Comparison of ENCODE assay signal across 1 cellular context in the genomic region with DNA sequence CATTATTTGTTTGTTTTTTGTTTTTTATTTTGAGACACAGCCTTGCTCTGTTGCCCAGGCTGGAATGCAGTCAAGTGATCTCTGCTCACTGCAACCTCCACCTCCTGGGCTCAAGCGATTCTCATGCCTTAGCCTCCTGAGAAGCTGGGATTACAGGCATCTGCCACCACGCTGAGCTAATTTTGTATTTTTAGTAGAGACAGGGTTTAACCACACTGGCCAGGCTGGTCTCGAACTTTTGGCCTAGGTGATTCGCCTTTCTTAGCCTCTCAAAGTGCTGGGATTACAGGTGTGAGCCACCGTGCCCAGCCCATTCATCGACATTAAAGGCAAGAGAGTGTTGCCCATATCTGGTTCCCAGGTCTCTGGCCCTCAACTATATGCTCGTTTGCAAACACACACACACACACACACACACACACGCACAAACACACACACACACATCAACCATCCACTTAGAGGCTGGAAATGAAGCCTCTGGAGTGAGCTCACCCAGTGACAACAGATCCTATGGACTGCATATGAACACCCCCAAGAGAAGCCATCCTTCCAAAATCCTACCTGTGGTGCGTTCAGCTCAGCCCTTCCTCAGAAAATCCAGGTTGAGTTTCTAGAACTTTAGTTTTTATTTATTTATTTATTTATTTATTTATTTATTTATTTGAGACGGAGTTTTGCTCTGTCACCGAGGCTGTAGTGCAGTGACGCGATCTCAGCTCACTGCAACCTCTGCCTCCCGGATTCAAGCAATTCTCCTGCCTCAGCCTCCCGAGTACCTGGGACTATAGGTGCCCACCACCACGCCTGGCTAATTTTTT.
TF ChIP-seq lines count a peak whose summit lies in the region.

No MANE protein-coding gene starts in this region.

TF ChIP-seq in HEK293, 187 proteins besides CTCF, POLR2A, EP300 and RAD21 (continued from another document):
- TF ChIP-seq ZNF777 (tag by site-specific recombination; IDR thresholded peaks at IDR 0.05; ENCODE audit: borderline replicate concordance): no peak
- TF ChIP-seq ZNF184 (tag by site-specific recombination; IDR thresholded peaks at IDR 0.05): no peak
- TF ChIP-seq ZBTB20 (tag by site-specific recombination; IDR thresholded peaks at IDR 0.05): no peak
- TF ChIP-seq, protein P1, sequence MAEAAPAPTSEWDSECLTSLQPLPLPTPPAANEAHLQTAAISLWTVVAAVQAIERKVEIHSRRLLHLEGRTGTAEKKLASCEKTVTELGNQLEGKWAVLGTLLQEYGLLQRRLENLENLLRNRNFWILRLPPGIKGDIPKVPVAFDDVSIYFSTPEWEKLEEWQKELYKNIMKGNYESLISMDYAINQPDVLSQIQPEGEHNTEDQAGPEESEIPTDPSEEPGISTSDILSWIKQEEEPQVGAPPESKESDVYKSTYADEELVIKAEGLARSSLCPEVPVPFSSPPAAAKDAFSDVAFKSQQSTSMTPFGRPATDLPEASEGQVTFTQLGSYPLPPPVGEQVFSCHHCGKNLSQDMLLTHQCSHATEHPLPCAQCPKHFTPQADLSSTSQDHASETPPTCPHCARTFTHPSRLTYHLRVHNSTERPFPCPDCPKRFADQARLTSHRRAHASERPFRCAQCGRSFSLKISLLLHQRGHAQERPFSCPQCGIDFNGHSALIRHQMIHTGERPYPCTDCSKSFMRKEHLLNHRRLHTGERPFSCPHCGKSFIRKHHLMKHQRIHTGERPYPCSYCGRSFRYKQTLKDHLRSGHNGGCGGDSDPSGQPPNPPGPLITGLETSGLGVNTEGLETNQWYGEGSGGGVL (tag by site-specific recombination; IDR thresholded peaks at IDR 0.05): no peak
- no peak for TF ChIP-seq ZNF701 (tag by site-specific recombination; IDR thresholded peaks at IDR 0.05)
- TF ChIP-seq ZNF473 (tag by site-specific recombination; IDR thresholded peaks at IDR 0.05): no peak
- peak; percentile 62 for TF ChIP-seq ZNF433 (tag by site-specific recombination; IDR thresholded peaks at IDR 0.05; ENCODE audit: low read depth)
- TF ChIP-seq GLI2 (tag by site-specific recombination; IDR thresholded peaks at IDR 0.05; ENCODE audit: borderline replicate concordance, low read depth): no peak
- TF ChIP-seq ZBTB8A (tag by site-specific recombination; IDR thresholded peaks at IDR 0.05): peak; percentile 64; the same call in 1 of the 2 replicates
- peak; percentile 40; the same call in 1 of the 2 replicates for TF ChIP-seq ZNF202 (tag by site-specific recombination; IDR thresholded peaks at IDR 0.05; ENCODE audit: borderline replicate concordance)
- TF ChIP-seq, protein P2, sequence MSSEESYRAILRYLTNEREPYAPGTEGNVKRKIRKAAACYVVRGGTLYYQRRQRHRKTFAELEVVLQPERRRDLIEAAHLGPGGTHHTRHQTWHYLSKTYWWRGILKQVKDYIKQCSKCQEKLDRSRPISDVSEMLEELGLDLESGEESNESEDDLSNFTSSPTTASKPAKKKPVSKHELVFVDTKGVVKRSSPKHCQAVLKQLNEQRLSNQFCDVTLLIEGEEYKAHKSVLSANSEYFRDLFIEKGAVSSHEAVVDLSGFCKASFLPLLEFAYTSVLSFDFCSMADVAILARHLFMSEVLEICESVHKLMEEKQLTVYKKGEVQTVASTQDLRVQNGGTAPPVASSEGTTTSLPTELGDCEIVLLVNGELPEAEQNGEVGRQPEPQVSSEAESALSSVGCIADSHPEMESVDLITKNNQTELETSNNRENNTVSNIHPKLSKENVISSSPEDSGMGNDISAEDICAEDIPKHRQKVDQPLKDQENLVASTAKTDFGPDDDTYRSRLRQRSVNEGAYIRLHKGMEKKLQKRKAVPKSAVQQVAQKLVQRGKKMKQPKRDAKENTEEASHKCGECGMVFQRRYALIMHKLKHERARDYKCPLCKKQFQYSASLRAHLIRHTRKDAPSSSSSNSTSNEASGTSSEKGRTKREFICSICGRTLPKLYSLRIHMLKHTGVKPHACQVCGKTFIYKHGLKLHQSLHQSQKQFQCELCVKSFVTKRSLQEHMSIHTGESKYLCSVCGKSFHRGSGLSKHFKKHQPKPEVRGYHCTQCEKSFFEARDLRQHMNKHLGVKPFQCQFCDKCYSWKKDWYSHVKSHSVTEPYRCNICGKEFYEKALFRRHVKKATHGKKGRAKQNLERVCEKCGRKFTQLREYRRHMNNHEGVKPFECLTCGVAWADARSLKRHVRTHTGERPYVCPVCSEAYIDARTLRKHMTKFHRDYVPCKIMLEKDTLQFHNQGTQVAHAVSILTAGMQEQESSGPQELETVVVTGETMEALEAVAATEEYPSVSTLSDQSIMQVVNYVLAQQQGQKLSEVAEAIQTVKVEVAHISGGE (tag by site-specific recombination; conservative IDR thresholded peaks at IDR 0.05; ENCODE audit: low read depth): peak; percentile 65
- 0 out of 2 replicates have a peak, but pooled peaks have one; percentile 9 for TF ChIP-seq ZNF514 (tag by site-specific recombination; IDR thresholded peaks at IDR 0.05)
- TF ChIP-seq ZNF677 (tag by site-specific recombination; IDR thresholded peaks at IDR 0.05): no peak
- no peak for TF ChIP-seq ZBTB17 (tag by site-specific recombination; IDR thresholded peaks at IDR 0.05)
- TF ChIP-seq ZNF140 (tag by site-specific recombination; IDR thresholded peaks at IDR 0.05): peak; percentile 76
- TF ChIP-seq ZNF629 (tag by site-specific recombination; IDR thresholded peaks at IDR 0.05): peak; percentile 57
- no peak for TF ChIP-seq ZNF138 (tag by site-specific recombination; IDR thresholded peaks at IDR 0.05; ENCODE audit: borderline replicate concordance)
- TF ChIP-seq INSM2 (tag by site-specific recombination; IDR thresholded peaks at IDR 0.05): no peak; the same call in 1 of the 2 replicates
- TF ChIP-seq ZNF10 (tag by site-specific recombination; IDR thresholded peaks at IDR 0.05): no peak
- TF ChIP-seq TRIM28 (IDR thresholded peaks at IDR 0.05; ENCODE audit: borderline replicate concordance, low read length): no peak
- TF ChIP-seq ZNF560 (tag by site-specific recombination; IDR thresholded peaks at IDR 0.05; ENCODE audit: borderline replicate concordance): 0 out of 2 replicates have a peak, but pooled peaks have one; percentile 28
- 0 out of 2 replicates have a peak, but pooled peaks have one; percentile 14 for TF ChIP-seq MYNN (tag by site-specific recombination; IDR thresholded peaks at IDR 0.05; ENCODE audit: borderline replicate concordance)
- TF ChIP-seq ZNF280D (tag by site-specific recombination; IDR thresholded peaks at IDR 0.05): no peak
- TF ChIP-seq ZNF394 (tag by site-specific recombination; IDR thresholded peaks at IDR 0.05; ENCODE audit: borderline replicate concordance): peak; percentile 94
- TF ChIP-seq, protein P3, sequence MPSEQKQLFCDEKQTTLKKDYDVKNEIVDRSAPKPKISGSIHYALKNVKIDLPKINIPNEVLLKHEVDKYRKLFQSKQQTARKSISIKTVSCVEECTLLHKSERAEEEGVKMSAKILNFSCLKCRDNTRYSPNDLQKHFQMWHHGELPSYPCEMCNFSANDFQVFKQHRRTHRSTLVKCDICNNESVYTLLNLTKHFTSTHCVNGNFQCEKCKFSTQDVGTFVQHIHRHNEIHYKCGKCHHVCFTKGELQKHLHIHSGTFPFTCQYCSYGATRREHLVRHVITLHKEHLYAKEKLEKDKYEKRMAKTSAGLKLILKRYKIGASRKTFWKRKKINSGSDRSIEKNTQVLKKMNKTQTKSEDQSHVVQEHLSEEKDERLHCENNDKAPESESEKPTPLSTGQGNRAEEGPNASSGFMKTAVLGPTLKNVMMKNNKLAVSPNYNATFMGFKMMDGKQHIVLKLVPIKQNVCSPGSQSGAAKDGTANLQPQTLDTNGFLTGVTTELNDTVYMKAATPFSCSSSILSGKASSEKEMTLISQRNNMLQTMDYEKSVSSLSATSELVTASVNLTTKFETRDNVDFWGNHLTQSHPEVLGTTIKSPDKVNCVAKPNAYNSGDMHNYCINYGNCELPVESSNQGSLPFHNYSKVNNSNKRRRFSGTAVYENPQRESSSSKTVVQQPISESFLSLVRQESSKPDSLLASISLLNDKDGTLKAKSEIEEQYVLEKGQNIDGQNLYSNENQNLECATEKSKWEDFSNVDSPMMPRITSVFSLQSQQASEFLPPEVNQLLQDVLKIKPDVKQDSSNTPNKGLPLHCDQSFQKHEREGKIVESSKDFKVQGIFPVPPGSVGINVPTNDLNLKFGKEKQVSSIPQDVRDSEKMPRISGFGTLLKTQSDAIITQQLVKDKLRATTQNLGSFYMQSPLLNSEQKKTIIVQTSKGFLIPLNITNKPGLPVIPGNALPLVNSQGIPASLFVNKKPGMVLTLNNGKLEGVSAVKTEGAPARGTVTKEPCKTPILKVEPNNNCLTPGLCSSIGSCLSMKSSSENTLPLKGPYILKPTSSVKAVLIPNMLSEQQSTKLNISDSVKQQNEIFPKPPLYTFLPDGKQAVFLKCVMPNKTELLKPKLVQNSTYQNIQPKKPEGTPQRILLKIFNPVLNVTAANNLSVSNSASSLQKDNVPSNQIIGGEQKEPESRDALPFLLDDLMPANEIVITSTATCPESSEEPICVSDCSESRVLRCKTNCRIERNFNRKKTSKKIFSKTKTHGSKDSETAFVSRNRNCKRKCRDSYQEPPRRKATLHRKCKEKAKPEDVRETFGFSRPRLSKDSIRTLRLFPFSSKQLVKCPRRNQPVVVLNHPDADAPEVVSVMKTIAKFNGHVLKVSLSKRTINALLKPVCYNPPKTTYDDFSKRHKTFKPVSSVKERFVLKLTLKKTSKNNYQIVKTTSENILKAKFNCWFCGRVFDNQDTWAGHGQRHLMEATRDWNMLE (tag by site-specific recombination; conservative IDR thresholded peaks at IDR 0.05; ENCODE audit: low read depth): peak; percentile 91
